In genomic region chr5:1951165-1951816, GRCh38 we compare ENCODE assay signal across 1 cellular context.
A peak's percentile ranks its signal among the peaks of the same experiment; 100 is the strongest.
TF ChIP-seq lines count a peak whose summit lies in the region.

No MANE protein-coding gene starts in this region.

TF ChIP-seq in GM12878, 131 proteins besides CTCF, POLR2A, EP300 and RAD21 (continued from another document):
- TF ChIP-seq ZNF592 (IDR thresholded peaks at IDR 0.05) (no peak), SIN3A (IDR thresholded peaks at IDR 0.05; ENCODE audit: low read depth, low read length) (no peak), BCL3 (IDR thresholded peaks at IDR 0.05; ENCODE audit: borderline replicate concordance, insufficient read depth, low read depth, low read length, poor library complexity, severe bottlenecking) (peak; percentile 87), ZBTB40 (IDR thresholded peaks at IDR 0.05; ENCODE audit: borderline replicate concordance) (no peak), ZBED1 (IDR thresholded peaks at IDR 0.05; ENCODE audit: borderline replicate concordance) (no peak), CUX1 (IDR thresholded peaks at IDR 0.05; ENCODE audit: insufficient replicate concordance, low read depth, low read length) (no peak), CHD4 (IDR thresholded peaks at IDR 0.05) (no peak), TCF3 (IDR thresholded peaks at IDR 0.05; ENCODE audit: borderline replicate concordance, insufficient read depth, low read depth, low read length) (0 out of 2 replicates have a peak, but pooled peaks have one; percentile 44), ZNF384 (IDR thresholded peaks at IDR 0.05; ENCODE audit: borderline replicate concordance, low read depth, low read length) (no peak), IRF5 (IDR thresholded peaks at IDR 0.05; ENCODE audit: borderline replicate concordance) (no peak), EED (IDR thresholded peaks at IDR 0.05; ENCODE audit: low read depth) (no peak)
